In the genomic region with DNA sequence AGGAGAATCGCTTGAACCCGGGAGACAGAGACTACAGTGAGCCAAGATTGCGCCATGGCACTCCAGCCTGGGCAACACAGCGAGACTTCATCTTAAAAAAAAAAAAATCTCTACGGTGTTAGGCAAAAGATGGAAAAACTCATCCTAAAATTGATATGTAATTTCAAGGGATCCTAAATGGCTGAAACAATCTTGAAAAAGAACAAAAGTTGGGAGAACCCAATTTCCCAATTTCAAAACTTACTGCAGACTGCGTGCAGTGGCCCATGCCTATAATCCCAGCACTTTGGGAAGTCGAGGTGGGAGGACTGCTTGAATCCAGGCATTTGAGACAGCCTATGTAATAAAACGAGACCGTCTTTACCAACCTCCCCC, we compare ENCODE assay signal across 29 cellular contexts.
"Had no signal": no experiment of that assay in that cellular context is flagged by ENCODE, and none has a peak within 500 bp of the region (broad histone marks: within the 10 kb centered on the region; RNA-seq: fewer than 3 reads in every experiment).

No MANE protein-coding gene starts in this region.

- H3K4me3 Mint-ChIP-seq: dendritic cell treated with granulocyte-macrophage colony-stimulating factor and Interleukin-4, amounts not matched to agents 40 ng/mL and 50 ng/mL, for 4 days; effector memory CD8-positive, alpha-beta T cell; endodermal cell had no signal

- H3K9me3 ChIP-seq: colonic mucosa, esophagus squamous epithelium, gastrocnemius medialis had no signal

- H3K9me3 Mint-ChIP-seq: dendritic cell treated with granulocyte-macrophage colony-stimulating factor and Interleukin-4, amounts not matched to agents 40 ng/mL and 50 ng/mL, for 4 days; effector memory CD8-positive, alpha-beta T cell had no signal

- ATAC-seq: effector memory CD8-positive, alpha-beta T cell; esophagus mucosa; foreskin keratinocyte; gastrocnemius medialis; gastroesophageal sphincter; heart left ventricle; heart right ventricle had no signal

- DNase-seq: colonic mucosa; cortex of kidney; dermis blood vessel endothelial cell; dorsolateral prefrontal cortex; effector CD4-positive, alpha-beta T cell; effector CD8-positive, alpha-beta T cell; effector memory CD4-positive, alpha-beta T cell; effector memory CD8-positive, alpha-beta T cell; endodermal cell; erythroblast; esophagus squamous epithelium; foreskin fibroblast; foreskin keratinocyte; foreskin melanocyte; gastrocnemius medialis; glutamatergic neuron; head of caudate nucleus; heart left ventricle; heart right ventricle had no signal

- H3K27ac ChIP-seq: colonic mucosa, coronary artery, dorsolateral prefrontal cortex, epithelial cell of prostate, esophagus muscularis mucosa, esophagus squamous epithelium, foreskin keratinocyte, gastrocnemius medialis, gastroesophageal sphincter, heart left ventricle, heart right ventricle had no signal

- FAIRE-seq: colon, endometrium, endothelial cell of umbilical vein, frontal cortex had no signal

- H3K4me3 ChIP-seq: colonic mucosa, coronary artery, dorsolateral prefrontal cortex, esophagus muscularis mucosa, esophagus squamous epithelium, gastrocnemius medialis, gastroesophageal sphincter, heart left ventricle, heart right ventricle had no signal

- H3K27me3 ChIP-seq: colonic mucosa had no signal

- H3K4me1 ChIP-seq: colonic mucosa, esophagus muscularis mucosa, esophagus squamous epithelium, gastrocnemius medialis, gastroesophageal sphincter, heart left ventricle, heart right ventricle had no signal

- H3K27ac Mint-ChIP-seq: dendritic cell treated with granulocyte-macrophage colony-stimulating factor and Interleukin-4, amounts not matched to agents 40 ng/mL and 50 ng/mL, for 4 days; effector memory CD8-positive, alpha-beta T cell; endodermal cell had no signal

- H3K36me3 ChIP-seq: colonic mucosa, esophagus muscularis mucosa, esophagus squamous epithelium, gastrocnemius medialis, gastroesophageal sphincter, heart left ventricle, heart right ventricle had no signal
